Comparison of ENCODE assay signal across 19 cellular contexts in genomic region chr15:29123991-29124390, GRCh38.
A peak's percentile ranks its signal among the peaks of the same experiment; 100 is the strongest.
DNase-seq lines count a peak whose midpoint lies in the region; ATAC-seq and TF ChIP-seq lines count a peak whose summit lies in the region.
"Had no signal": no experiment of that assay in that cellular context is flagged by ENCODE, and none has a peak within 500 bp of the region (broad histone marks: within the 10 kb centered on the region; RNA-seq: fewer than 3 reads in every experiment).

No MANE protein-coding gene starts in this region.

- H3K9me3 ChIP-seq in right cardiac atrium (ENCODE audit: control insufficient read depth, low read length) (no peaks in the 10 kb centered on the region), lower lobe of right lung (no peaks in the 10 kb centered on the region), smooth muscle cell (replicated peaks; ENCODE audit: low read depth) (no peaks in the 10 kb centered on the region)
- H3K9me3 ChIP-seq in BLaER1 treated with 17β-estradiol and CSF1 and Interleukin-3, amounts not matched to agents 10 nM and 100 nM (replicated peaks in 1 of 11), result no peaks in the 10 kb centered on the region

- H3K4me1 ChIP-seq in right cardiac atrium (ENCODE audit: control insufficient read depth, insufficient read depth, low read length) (no peaks in the 10 kb centered on the region), lower lobe of right lung (no peaks in the 10 kb centered on the region), smooth muscle cell (ENCODE audit: low read depth) (peaks cover 15% of the 10 kb centered on the region)
- H3K4me1 ChIP-seq in BLaER1 treated with 17β-estradiol and CSF1 and Interleukin-3, amounts not matched to agents 10 nM and 100 nM, result peaks cover 0 to 52% (median 36%) of the 10 kb centered on the region in 10 experiments; a peak in 17 of 20 replicates

- no peaks in the 10 kb centered on the region for H3K27me3 ChIP-seq in right cardiac atrium (ENCODE audit: control insufficient read depth, insufficient read depth)
- no peaks in the 10 kb centered on the region for H3K27me3 ChIP-seq in BLaER1 treated with 17β-estradiol and CSF1 and Interleukin-3, amounts not matched to agents 10 nM and 100 nM
- H3K27me3 ChIP-seq in lower lobe of right lung (ENCODE audit: low read depth), result no peaks in the 10 kb centered on the region
- H3K27me3 ChIP-seq in smooth muscle cell (ENCODE audit: low read depth), result no peaks in the 10 kb centered on the region

- 93% methylated on average over 9 of the region's 9 CpGs for WGBS in right cardiac atrium
- WGBS in smooth muscle cell (ENCODE audit: low lambda C conversion rate), result 91% methylated on average over 9 of the region's 9 CpGs

- peaks cover 0 to 23% (median 0%) of the 10 kb centered on the region in 11 experiments; a peak in 2 of 22 replicates for H4K20me1 ChIP-seq in BLaER1 treated with 17β-estradiol and CSF1 and Interleukin-3, amounts not matched to agents 10 nM and 100 nM
- H4K20me1 ChIP-seq in smooth muscle cell (ENCODE audit: low read depth), result no peaks in the 10 kb centered on the region

- no peaks in the 10 kb centered on the region for H3K36me3 ChIP-seq in BLaER1 treated with 17β-estradiol and CSF1 and Interleukin-3, amounts not matched to agents 10 nM and 100 nM
- H3K36me3 ChIP-seq in lower lobe of right lung (no peaks in the 10 kb centered on the region), smooth muscle cell (ENCODE audit: low read depth) (no peaks in the 10 kb centered on the region)

- H3K9ac ChIP-seq in BLaER1 treated with 17β-estradiol and CSF1 and Interleukin-3, amounts not matched to agents 10 nM and 100 nM, result no peak overlapping the region
- H3K9ac ChIP-seq in smooth muscle cell (ENCODE audit: low read depth), result peak overlapping the region; percentile 57

- H3F3A ChIP-seq in smooth muscle cell (ENCODE audit: low read depth), result peaks cover 8% of the 10 kb centered on the region

- TF ChIP-seq CTCF in lower lobe of right lung (IDR thresholded peaks at IDR 0.05), result no peak
- TF ChIP-seq CTCF in smooth muscle cell (IDR thresholded peaks at IDR 0.05; ENCODE audit: borderline replicate concordance, insufficient read depth, poor library complexity, severe bottlenecking), result no peak

- H3K79me2 ChIP-seq in smooth muscle cell (ENCODE audit: low read depth), result no peaks in the 10 kb centered on the region

- H3K27ac ChIP-seq in right cardiac atrium (ENCODE audit: low read length), result no peak overlapping the region
- H3K27ac ChIP-seq in BLaER1 treated with 17β-estradiol and CSF1 and Interleukin-3, amounts not matched to agents 10 nM and 100 nM, result peak overlapping the region in 2 of 11 experiments; percentile 41 to 52; a peak in 3 of 22 replicates
- H3K27ac ChIP-seq in lower lobe of right lung, result no peak overlapping the region
- H3K27ac ChIP-seq in smooth muscle cell (ENCODE audit: low read depth), result peak overlapping the region; percentile 87
- H3K27ac ChIP-seq: 22Rv1, C4-2B had no signal

- H2AFZ ChIP-seq in smooth muscle cell (ENCODE audit: low read depth), result no peak overlapping the region

- DNase-seq in Right ventricle myocardium inferior (ENCODE audit: missing footprints) (peak; percentile 34), right cardiac atrium (no peak), lower lobe of right lung (peak; percentile 30), smooth muscle cell (lab: John Stamatoyannopoulos, UW; ENCODE audit: unreplicated experiment) (no peak), medulla oblongata (ENCODE audit: extremely low spot score) (no peak)
- no peak for DNase-seq in stimulated activated CD4-positive, alpha-beta T cell treated with anti-CD3 and anti-CD28 coated beads, Interleukin-4, amount 100 ng/mL, for 24 hours
- DNase-seq: ACHN, GOT3, Karpas-422, MV-4-11, NCI-H1105 treated with DMSO at 0.1 percent for 48 hours, NCI-H2081, NCI-H2171 treated with DMSO at 0.1 percent for 48 hours, NCI-H524 treated with DMSO at 0.1 percent for 48 hours, NCI-H82 had no signal

- ATAC-seq in Right ventricle myocardium inferior (no peak), right cardiac atrium (no peak), lower lobe of right lung (no peak), GM18907 (IDR thresholded peaks at IDR 0.05; ENCODE audit: unreplicated experiment) (no peak)

- no peak overlapping the region for H3K4me3 ChIP-seq in right cardiac atrium (ENCODE audit: low read length)
- H3K4me3 ChIP-seq in BLaER1 treated with 17β-estradiol and CSF1 and Interleukin-3, amounts not matched to agents 10 nM and 100 nM, result no peak overlapping the region
- H3K4me3 ChIP-seq in lower lobe of right lung, result no peak overlapping the region
- H3K4me3 ChIP-seq in smooth muscle cell, result no peak overlapping the region

- H3K4me2 ChIP-seq in BLaER1 treated with 17β-estradiol and CSF1 and Interleukin-3, amounts not matched to agents 10 nM and 100 nM, result peak overlapping the region in 8 of 11 experiments; percentile 32 to 67 (median 54); a peak in 13 of 22 replicates
- peak overlapping the region; percentile 61 for H3K4me2 ChIP-seq in smooth muscle cell

- intact Hi-C loops in Right ventricle myocardium inferior (cut with DNase I) (no loop called here), right cardiac atrium (cut with DNase I) (loop anchor here in 1 of 4 donors (10.0 kb wide), 1 partner anchor 49 kb away; no protein-coding TSS in a partner anchor), lower lobe of right lung (cut with DNase I) (no loop called here)

Comparison
In these comparisons a context has a peak if more than half of its experiments do, and no peak if none do; other contexts are left out.
1. DNase-seq: peak in Right ventricle myocardium inferior (single experiment) and lower lobe of right lung (single experiment); none in right cardiac atrium (0 of 3), smooth muscle cell (single experiment), stimulated activated CD4-positive, alpha-beta T cell treated with anti-CD3 and anti-CD28 coated beads, Interleukin-4, amount 100 ng/mL, for 24 hours (single experiment) and medulla oblongata (single experiment).